8 cellular contexts compared by ENCODE assay signal in the genomic region with DNA sequence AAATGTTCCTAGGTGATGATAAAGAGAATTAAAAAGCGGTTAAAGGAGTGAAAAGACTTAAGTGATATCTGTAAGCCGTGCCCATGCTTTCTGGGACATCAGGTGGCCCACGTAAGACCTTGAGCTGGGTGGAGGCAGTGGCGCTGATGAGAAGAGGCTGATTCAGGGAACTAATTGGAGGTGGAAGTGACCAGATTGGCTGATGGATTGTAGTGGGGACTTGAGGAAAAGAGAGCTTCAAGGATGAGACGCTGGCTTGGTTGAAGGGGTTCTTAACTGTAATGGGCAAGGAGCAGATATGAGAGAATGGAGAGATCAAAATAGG.
DNase-seq lines count a peak whose midpoint lies in the region; TF ChIP-seq lines count a peak whose summit lies in the region.

No MANE protein-coding gene starts in this region.

- no peaks in the 10 kb centered on the region for H4K20me1 ChIP-seq in hepatocyte (ENCODE audit: insufficient read depth, poor library complexity, severe bottlenecking)
- no peaks in the 10 kb centered on the region for H4K20me1 ChIP-seq in smooth muscle cell (ENCODE audit: low read depth)

- H3K4me2 ChIP-seq in hepatocyte = peak overlapping the region; percentile 88
- H3K4me2 ChIP-seq in smooth muscle cell = peak overlapping the region; percentile 96

- DNase-seq in activated CD4-positive, alpha-beta T cell treated with anti-CD3 and anti-CD28 coated beads, Interleukin-2, amount 10 ng/mL, durations not matched to agents 7 days and 5 days = no peak
- no peak for DNase-seq in activated CD4-positive, alpha-beta T cell treated with anti-CD3 and anti-CD28 coated beads, Interleukin-2, amount 50 U/mL, for 4 hours
- peak in 1 of 2 experiments; percentile 22 for DNase-seq in SJCRH30
- no peak for DNase-seq in hepatocyte (ENCODE audit: low spot score)
- DNase-seq in smooth muscle cell (lab: John Stamatoyannopoulos, UW; ENCODE audit: unreplicated experiment) = no peak
- no peak for DNase-seq in erythroblast (lab: John Stamatoyannopoulos, UW)
- no peak for DNase-seq in MV-4-11 (lab: John Stamatoyannopoulos, UW)
- no peak for DNase-seq in NCI-H2196 treated with DMSO at 0.1 percent for 48 hours (lab: John Stamatoyannopoulos, UW; ENCODE audit: unreplicated experiment)

- H3K36me3 Mint-ChIP-seq in activated CD4-positive, alpha-beta T cell treated with anti-CD3 and anti-CD28 coated beads, Interleukin-2, amount 10 ng/mL, durations not matched to agents 7 days and 5 days (ENCODE audit: low read depth) = peaks cover 2% of the 10 kb centered on the region

- POLR2A ChIA-PET in activated CD4-positive, alpha-beta T cell treated with anti-CD3 and anti-CD28 coated beads, Interleukin-2, amount 10 ng/mL, durations not matched to agents 7 days and 5 days (lab: Charles Lee) = no interaction called here

- peak overlapping the region; percentile 70 for H2AFZ ChIP-seq in hepatocyte
- H2AFZ ChIP-seq in smooth muscle cell (ENCODE audit: low read depth) = no peak overlapping the region

- H3K27me3 ChIP-seq in SJCRH30 (no peaks in the 10 kb centered on the region), hepatocyte (no peaks in the 10 kb centered on the region), smooth muscle cell (ENCODE audit: low read depth) (no peaks in the 10 kb centered on the region)

- CTCF ChIA-PET in activated CD4-positive, alpha-beta T cell treated with anti-CD3 and anti-CD28 coated beads, Interleukin-2, amount 10 ng/mL, durations not matched to agents 7 days and 5 days (lab: Charles Lee) = interaction anchor here (1.4 to 2.7 kb wide), 3 partner anchors 10 to 215 kb away, joined by 3 to 16 read pairs (median 5); no protein-coding TSS in a partner anchor

- H3K27ac ChIP-seq in SJCRH30 (no peak overlapping the region), hepatocyte (peak overlapping the region; percentile 100), smooth muscle cell (ENCODE audit: low read depth) (peak overlapping the region; percentile 52)

- H3K27ac Mint-ChIP-seq in activated CD4-positive, alpha-beta T cell treated with anti-CD3 and anti-CD28 coated beads, Interleukin-2, amount 10 ng/mL, durations not matched to agents 7 days and 5 days = peak overlapping the region; percentile 94

- no peak for TF ChIP-seq CTCF in hepatocyte (IDR thresholded peaks at IDR 0.05; ENCODE audit: poor library complexity)
- no peak for TF ChIP-seq CTCF in smooth muscle cell (IDR thresholded peaks at IDR 0.05; ENCODE audit: borderline replicate concordance, insufficient read depth, poor library complexity, severe bottlenecking)

- peaks cover 14% of the 10 kb centered on the region for H3K27me3 Mint-ChIP-seq in activated CD4-positive, alpha-beta T cell treated with anti-CD3 and anti-CD28 coated beads, Interleukin-2, amount 10 ng/mL, durations not matched to agents 7 days and 5 days

- H3K9me2 ChIP-seq in hepatocyte (replicated peaks; ENCODE audit: insufficient read depth) = no peaks in the 10 kb centered on the region

- H3K4me3 ChIP-seq in SJCRH30 (peak overlapping the region; percentile 68), hepatocyte (no peak overlapping the region), smooth muscle cell (peak overlapping the region; percentile 81)

- H3K79me2 ChIP-seq in hepatocyte (no peaks in the 10 kb centered on the region), smooth muscle cell (ENCODE audit: low read depth) (no peaks in the 10 kb centered on the region)

- peaks cover 4% of the 10 kb centered on the region for H3F3A ChIP-seq in smooth muscle cell (ENCODE audit: low read depth)

- no peaks in the 10 kb centered on the region for H3K9me3 Mint-ChIP-seq in activated CD4-positive, alpha-beta T cell treated with anti-CD3 and anti-CD28 coated beads, Interleukin-2, amount 10 ng/mL, durations not matched to agents 7 days and 5 days

- 38% methylated on average over 5 of the region's 5 CpGs for WGBS in hepatocyte (ENCODE audit: low lambda C conversion rate, missing lambda C conversion rate)
- WGBS in smooth muscle cell (ENCODE audit: low lambda C conversion rate) = 58% methylated on average over 5 of the region's 5 CpGs

- no peaks in the 10 kb centered on the region for H3K9me3 ChIP-seq in SJCRH30 (replicated peaks)
- H3K9me3 ChIP-seq in hepatocyte (ENCODE audit: low read depth) = no peaks in the 10 kb centered on the region
- no peaks in the 10 kb centered on the region for H3K9me3 ChIP-seq in smooth muscle cell (replicated peaks; ENCODE audit: low read depth)

- peaks cover 3% of the 10 kb centered on the region; the same call in 1 of the 2 replicates for H3K4me1 ChIP-seq in SJCRH30
- H3K4me1 ChIP-seq in hepatocyte (ENCODE audit: insufficient read depth) = peaks cover 7% of the 10 kb centered on the region
- H3K4me1 ChIP-seq in smooth muscle cell (ENCODE audit: low read depth) = peaks cover 18% of the 10 kb centered on the region

- peak overlapping the region; percentile 73 for H3K4me3 Mint-ChIP-seq in activated CD4-positive, alpha-beta T cell treated with anti-CD3 and anti-CD28 coated beads, Interleukin-2, amount 10 ng/mL, durations not matched to agents 7 days and 5 days

- no peak overlapping the region for H3K9ac ChIP-seq in smooth muscle cell (ENCODE audit: low read depth)

- H3K36me3 ChIP-seq in SJCRH30 (no peaks in the 10 kb centered on the region), hepatocyte (replicated peaks; ENCODE audit: insufficient read depth, low read depth) (no peaks in the 10 kb centered on the region), smooth muscle cell (ENCODE audit: low read depth) (no peaks in the 10 kb centered on the region)

- TF ChIP-seq POLR2A in erythroblast (IDR thresholded peaks at IDR 0.05; ENCODE audit: low read length) = no peak

- H3K4me1 Mint-ChIP-seq in activated CD4-positive, alpha-beta T cell treated with anti-CD3 and anti-CD28 coated beads, Interleukin-2, amount 10 ng/mL, durations not matched to agents 7 days and 5 days = peaks cover 25% of the 10 kb centered on the region
